Comparison of ENCODE assay signal across 25 cellular contexts in the genomic region with DNA sequence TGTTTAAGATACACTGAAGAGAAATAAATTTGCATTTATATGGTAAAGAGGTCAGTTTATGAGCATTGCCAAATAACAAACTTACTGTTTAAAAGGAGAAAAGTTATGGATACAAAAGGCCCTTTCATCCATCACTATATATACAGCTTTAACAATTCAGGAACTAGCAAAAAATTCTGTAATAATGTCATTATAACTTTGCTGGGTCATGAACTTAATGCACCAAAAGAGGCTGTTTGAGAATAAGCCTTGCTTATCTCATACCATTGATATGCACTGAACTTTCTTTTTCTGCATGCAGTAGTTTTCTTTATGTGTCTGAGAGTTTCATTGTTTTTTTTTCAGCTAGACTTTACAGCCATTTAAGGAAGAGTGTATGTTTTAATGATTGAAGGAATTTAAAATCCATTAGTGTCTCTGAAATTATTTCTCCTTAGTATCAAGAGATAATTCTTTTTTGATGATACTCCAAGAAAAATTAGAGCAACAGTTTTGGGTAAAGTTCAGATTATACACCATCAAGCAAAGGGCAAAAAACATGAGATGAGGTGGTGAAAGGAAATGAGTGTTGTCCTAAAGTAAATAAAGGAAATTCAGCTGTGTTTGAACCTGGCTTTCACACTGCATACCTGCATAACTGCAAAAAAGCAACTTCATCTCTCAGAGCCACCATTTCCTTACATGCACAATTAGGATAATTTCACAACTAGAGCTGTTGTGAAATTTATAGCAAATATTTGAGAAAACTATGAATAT.
DNase-seq lines count a peak whose midpoint lies in the region; ATAC-seq, FAIRE-seq and TF ChIP-seq lines count a peak whose summit lies in the region.
"Had no signal": no experiment of that assay in that cellular context is flagged by ENCODE, and none has a peak within 500 bp of the region (broad histone marks: within the 10 kb centered on the region; RNA-seq: fewer than 3 reads in every experiment).

No MANE protein-coding gene starts in this region.

- no peaks in the 10 kb centered on the region for H3K27me3 Mint-ChIP-seq in activated T-helper 1 cell treated with anti-CD3 and anti-CD28 coated beads, Interleukin-12 subunit alpha, Interleukin-12 subunit beta, Interleukin-2, Interleukin-4 antibody, amounts not matched to agents 30 ng/mL and 10 ng/mL and 1 ng/mL, durations not matched to agents 14 hours and 24 hours and 36 hours (ENCODE audit: insufficient read depth)
- H3K27me3 Mint-ChIP-seq: activated naive CD8-positive, alpha-beta T cell treated with anti-CD3 and anti-CD28 coated beads, Interleukin-2, amount 10 ng/mL, durations not matched to agents 7 days and 5 days; CD4-positive, CD25-positive, alpha-beta regulatory T cell; stimulated activated naive B cell treated with anti-CD40 and anti-IgM and Interleukin-4, amounts not matched to agents 10 μg/mL and 1 μg/mL and 100 μg/mL, for 72 hours had no signal

- no peak overlapping the region for H3K27ac ChIP-seq in liver (ENCODE audit: low read depth in 1 of 2, low read length in 2 of 2)
- H3K27ac ChIP-seq in HepG2 (ENCODE audit: extremely low read length, insufficient read depth, low read length): no peak overlapping the region
- H3K27ac ChIP-seq: Peyer's patch, sigmoid colon, SJSA1, suprapubic skin had no signal

- FAIRE-seq in HepG2 (lab: Jason Lieb, UNC): no peak
- FAIRE-seq: astrocyte, H54, TTC549, urothelium cell line had no signal

- CTCF ChIA-PET in HepG2 (lab: Yijun Ruan, JAX; ENCODE audit: low intra/inter-chr PET ratio, low total read pairs): no interaction called here

- no peak overlapping the region for H3K4me3 ChIP-seq in liver (ENCODE audit: low read depth in 1 of 3, low read length in 3 of 3)
- H3K4me3 ChIP-seq in HepG2 (replicated peaks in 1 of 3; ENCODE audit: insufficient read depth in 1 of 3, low read depth in 2 of 3, low read length in 3 of 3): no peak overlapping the region
- H3K4me3 ChIP-seq in choroid plexus epithelial cell (ENCODE audit: low read depth, low read length): no peak overlapping the region
- H3K4me3 ChIP-seq: Peyer's patch, sigmoid colon, SJSA1, suprapubic skin had no signal

- H3K27ac Mint-ChIP-seq in activated T-helper 1 cell treated with anti-CD3 and anti-CD28 coated beads, Interleukin-12 subunit alpha, Interleukin-12 subunit beta, Interleukin-2, Interleukin-4 antibody, amounts not matched to agents 30 ng/mL and 10 ng/mL and 1 ng/mL, durations not matched to agents 14 hours and 24 hours and 36 hours: no peak overlapping the region
- H3K27ac Mint-ChIP-seq: activated naive CD8-positive, alpha-beta T cell treated with anti-CD3 and anti-CD28 coated beads, Interleukin-2, amount 10 ng/mL, durations not matched to agents 7 days and 5 days; CD4-positive, CD25-positive, alpha-beta regulatory T cell; stimulated activated naive B cell treated with anti-CD40 and anti-IgM and Interleukin-4, amounts not matched to agents 10 μg/mL and 1 μg/mL and 100 μg/mL, for 72 hours; T-helper 1 cell treated with Interleukin-12 subunit alpha and Interleukin-12 subunit beta and Interleukin-4 antibody, amounts not matched to agents 30 μg/mL and 1 μg/mL, for 36 hours had no signal

- POLR2A ChIA-PET in HepG2 (lab: Yijun Ruan, JAX): no interaction called here

- H3K36me3 ChIP-seq in liver (ENCODE audit: control insufficient read depth in 4 of 4, insufficient read depth in 3 of 4, low read depth in 1 of 4, low read length in 3 of 4): no peaks in the 10 kb centered on the region
- no peaks in the 10 kb centered on the region for H3K36me3 ChIP-seq in HepG2 (replicated peaks in 1 of 2; ENCODE audit: control insufficient read depth in 1 of 2, insufficient read depth in 2 of 2, low read length in 2 of 2)
- H3K36me3 ChIP-seq: Peyer's patch, sigmoid colon, SJSA1, suprapubic skin had no signal

- TF ChIP-seq CTCF in liver (IDR thresholded peaks at IDR 0.05; ENCODE audit: low read depth, low read length, missing input control): no peak
- no peak for TF ChIP-seq CTCF in HepG2 (CRISPR knock-in tag; IDR thresholded peaks at IDR 0.05)
- TF ChIP-seq CTCF in choroid plexus epithelial cell (conservative IDR thresholded peaks at IDR 0.05; ENCODE audit: low read depth, low read length): no peak

- H3K27me3 ChIP-seq in liver (ENCODE audit: control insufficient read depth in 4 of 4, insufficient read depth in 4 of 4, low read length in 3 of 4) (no peaks in the 10 kb centered on the region), HepG2 (ENCODE audit: control insufficient read depth in 1 of 2, insufficient read depth in 2 of 2, low read length in 2 of 2) (no peaks in the 10 kb centered on the region)
- H3K27me3 ChIP-seq: Peyer's patch, sigmoid colon, SJSA1, suprapubic skin had no signal

- no peak overlapping the region for H3K4me3 Mint-ChIP-seq in activated T-helper 1 cell treated with anti-CD3 and anti-CD28 coated beads, Interleukin-12 subunit alpha, Interleukin-12 subunit beta, Interleukin-2, Interleukin-4 antibody, amounts not matched to agents 30 ng/mL and 10 ng/mL and 1 ng/mL, durations not matched to agents 14 hours and 24 hours and 36 hours
- H3K4me3 Mint-ChIP-seq: activated naive CD8-positive, alpha-beta T cell treated with anti-CD3 and anti-CD28 coated beads, Interleukin-2, amount 10 ng/mL, durations not matched to agents 7 days and 5 days; CD4-positive, CD25-positive, alpha-beta regulatory T cell; stimulated activated naive B cell treated with anti-CD40 and anti-IgM and Interleukin-4, amounts not matched to agents 10 μg/mL and 1 μg/mL and 100 μg/mL, for 72 hours; T-helper 1 cell treated with Interleukin-12 subunit alpha and Interleukin-12 subunit beta and Interleukin-4 antibody, amounts not matched to agents 30 μg/mL and 1 μg/mL, for 36 hours had no signal

- H3K4me1 ChIP-seq in liver (ENCODE audit: control insufficient read depth in 4 of 4, insufficient read depth in 4 of 4, low read length in 3 of 4): peaks cover 0 to 5% (median 3%) of the 10 kb centered on the region in 4 donors
- no peaks in the 10 kb centered on the region for H3K4me1 ChIP-seq in HepG2 (ENCODE audit: insufficient read depth, low read length)
- H3K4me1 ChIP-seq: Peyer's patch, sigmoid colon, SJSA1, suprapubic skin had no signal

- DNase-seq in HepG2 (ENCODE audit: low spot score): no peak
- peak; percentile 17 for DNase-seq in choroid plexus epithelial cell (ENCODE audit: low read depth)
- no peak for DNase-seq in left lobe of liver (ENCODE audit: low spot score)
- no peak for DNase-seq in iPS-NIHi7 (ENCODE audit: extremely low spot score)
- no peak for DNase-seq in SHP77 treated with DMSO at 0.1 percent for 48 hours (lab: John Stamatoyannopoulos, UW)
- DNase-seq in activated T-helper 1 cell treated with anti-CD3 and anti-CD28 coated beads, Interleukin-12 subunit alpha, Interleukin-12 subunit beta, Interleukin-2, Interleukin-4 antibody, amounts not matched to agents 30 ng/mL and 10 ng/mL and 1 ng/mL, durations not matched to agents 14 hours and 24 hours and 36 hours (ENCODE audit: low spot score): no peak
- DNase-seq in SW 1271 (lab: John Stamatoyannopoulos, UW): no peak
- DNase-seq: activated gamma-delta T cell; activated naive CD8-positive, alpha-beta T cell treated with anti-CD3 and anti-CD28 coated beads, Interleukin-2, amount 10 ng/mL, durations not matched to agents 7 days and 5 days; activated T-cell treated with anti-CD3 and anti-CD28 coated beads, Interleukin-2, amount 50 U/mL, for 1 hour; CD4-positive, CD25-positive, alpha-beta regulatory T cell; KBM-7; NCI-H2029; Peyer's patch; posterior cingulate gyrus; sigmoid colon; stimulated activated naive B cell treated with anti-CD40 and anti-IgM and Interleukin-4, amounts not matched to agents 10 μg/mL and 1 μg/mL and 100 μg/mL, for 72 hours had no signal

- H3K36me3 Mint-ChIP-seq in activated T-helper 1 cell treated with anti-CD3 and anti-CD28 coated beads, Interleukin-12 subunit alpha, Interleukin-12 subunit beta, Interleukin-2, Interleukin-4 antibody, amounts not matched to agents 30 ng/mL and 10 ng/mL and 1 ng/mL, durations not matched to agents 14 hours and 24 hours and 36 hours (ENCODE audit: low read depth): no peaks in the 10 kb centered on the region
- H3K36me3 Mint-ChIP-seq: activated naive CD8-positive, alpha-beta T cell treated with anti-CD3 and anti-CD28 coated beads, Interleukin-2, amount 10 ng/mL, durations not matched to agents 7 days and 5 days; CD4-positive, CD25-positive, alpha-beta regulatory T cell; stimulated activated naive B cell treated with anti-CD40 and anti-IgM and Interleukin-4, amounts not matched to agents 10 μg/mL and 1 μg/mL and 100 μg/mL, for 72 hours had no signal

- TF ChIP-seq EP300 in HepG2 (IDR thresholded peaks at IDR 0.05; ENCODE audit: low read depth in 2 of 2, low read length in 2 of 2) (no peak), HepG2 (CRISPR knock-in tag; IDR thresholded peaks at IDR 0.05; ENCODE audit: borderline replicate concordance) (no peak)

- in situ Hi-C loops in HepG2 (cut with HindIII; ENCODE audit: extremely low pct_ligation_motif_present, low pct_unique_long_range_greater_than_20kb): no loop called here

- H3K79me2 ChIP-seq in HepG2 (ENCODE audit: insufficient read depth, low read length): no peaks in the 10 kb centered on the region

- TF ChIP-seq RAD21 in liver (IDR thresholded peaks at IDR 0.05) (no peak), HepG2 (CRISPR knock-in tag; IDR thresholded peaks at IDR 0.05) (no peak)

- BruUV-seq in HepG2 (replicated peaks; lab: Mats Ljungman, UMichigan): no TSS peak

- H3K9ac ChIP-seq in liver (ENCODE audit: low read depth in 1 of 2, low read length in 2 of 2) (no peak overlapping the region), HepG2 (ENCODE audit: insufficient read depth, low read depth, low read length) (no peak overlapping the region)

- no peak overlapping the region for H3K4me2 ChIP-seq in HepG2 (ENCODE audit: low read depth, low read length)

- H4K20me1 ChIP-seq in HepG2 (ENCODE audit: insufficient read depth, low read length): no peaks in the 10 kb centered on the region

- no peaks in the 10 kb centered on the region for H3K4me1 Mint-ChIP-seq in activated T-helper 1 cell treated with anti-CD3 and anti-CD28 coated beads, Interleukin-12 subunit alpha, Interleukin-12 subunit beta, Interleukin-2, Interleukin-4 antibody, amounts not matched to agents 30 ng/mL and 10 ng/mL and 1 ng/mL, durations not matched to agents 14 hours and 24 hours and 36 hours (ENCODE audit: low read depth)
- H3K4me1 Mint-ChIP-seq: activated naive CD8-positive, alpha-beta T cell treated with anti-CD3 and anti-CD28 coated beads, Interleukin-2, amount 10 ng/mL, durations not matched to agents 7 days and 5 days; CD4-positive, CD25-positive, alpha-beta regulatory T cell; stimulated activated naive B cell treated with anti-CD40 and anti-IgM and Interleukin-4, amounts not matched to agents 10 μg/mL and 1 μg/mL and 100 μg/mL, for 72 hours had no signal

- ATAC-seq in HepG2 (no peak), left lobe of liver (peak; percentile 66)
- ATAC-seq: stimulated activated naive B cell treated with anti-CD40 and anti-IgM and Interleukin-4, amounts not matched to agents 10 μg/mL and 1 μg/mL and 100 μg/mL, for 72 hours had no signal

- H3K9me3 ChIP-seq in liver (ENCODE audit: control insufficient read depth in 4 of 4, low read length in 3 of 4): no peaks in the 10 kb centered on the region
- H3K9me3 ChIP-seq in HepG2 (ENCODE audit: low read length): no peaks in the 10 kb centered on the region
- H3K9me3 ChIP-seq: Peyer's patch, sigmoid colon, SJSA1, suprapubic skin had no signal

- intact Hi-C loops in HepG2 (cut with micrococcal nuclease; ENCODE audit: unreplicated experiment): no loop called here
- intact Hi-C loops in activated T-helper 1 cell treated with anti-CD3 and anti-CD28 coated beads, Interleukin-12 subunit alpha, Interleukin-12 subunit beta, Interleukin-2, Interleukin-4 antibody, amounts not matched to agents 30 ng/mL and 10 ng/mL and 1 ng/mL, durations not matched to agents 14 hours and 24 hours and 36 hours (cut with micrococcal nuclease): no loop called here

- H3K9me3 Mint-ChIP-seq in activated T-helper 1 cell treated with anti-CD3 and anti-CD28 coated beads, Interleukin-12 subunit alpha, Interleukin-12 subunit beta, Interleukin-2, Interleukin-4 antibody, amounts not matched to agents 30 ng/mL and 10 ng/mL and 1 ng/mL, durations not matched to agents 14 hours and 24 hours and 36 hours: peaks cover 6% of the 10 kb centered on the region
- H3K9me3 Mint-ChIP-seq: activated naive CD8-positive, alpha-beta T cell treated with anti-CD3 and anti-CD28 coated beads, Interleukin-2, amount 10 ng/mL, durations not matched to agents 7 days and 5 days; stimulated activated naive B cell treated with anti-CD40 and anti-IgM and Interleukin-4, amounts not matched to agents 10 μg/mL and 1 μg/mL and 100 μg/mL, for 72 hours had no signal

- H2AFZ ChIP-seq in HepG2 (ENCODE audit: low read length): no peak overlapping the region

- TF ChIP-seq POLR2A in HepG2 (IDR thresholded peaks at IDR 0.05; ENCODE audit: insufficient read depth in 1 of 2, low read depth in 2 of 2, low read length in 2 of 2): no peak
